31 cellular contexts compared by ENCODE assay signal in the genomic region with DNA sequence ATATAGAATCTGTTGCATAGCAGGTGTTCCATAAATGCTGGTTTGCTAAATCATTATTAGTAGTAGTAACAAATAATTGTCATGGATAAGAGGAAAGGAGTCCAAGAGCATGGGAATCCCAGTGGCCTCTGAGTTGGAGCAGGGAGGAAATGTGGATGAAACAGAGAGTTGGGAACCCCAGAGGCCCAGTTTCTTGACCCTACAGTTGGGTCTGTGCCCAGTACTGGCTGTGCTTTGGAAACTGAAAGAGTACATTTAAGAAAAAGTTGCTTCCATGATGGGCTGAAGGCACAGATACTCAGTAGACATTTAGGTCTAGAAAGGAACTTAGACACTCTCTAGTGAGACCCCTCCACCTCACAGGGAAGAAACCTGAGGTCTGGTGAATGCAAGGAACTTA.
"Had no signal": no experiment of that assay in that cellular context is flagged by ENCODE, and none has a peak within 500 bp of the region (broad histone marks: within the 10 kb centered on the region; RNA-seq: fewer than 3 reads in every experiment).

No MANE protein-coding gene starts in this region.

- H3K27me3 Mint-ChIP-seq: stimulated activated memory B cell treated with anti-CD40 and anti-IgM and Interleukin-4, amounts not matched to agents 10 μg/mL and 1 μg/mL and 100 μg/mL, for 72 hours had no signal

- H3K4me3 Mint-ChIP-seq: naive thymus-derived CD8-positive, alpha-beta T cell; natural killer cell treated with Interleukin-12 subunit alpha and Interleukin-12 subunit beta and Interleukin-15 and Interleukin-18, amount 100 ng/mL, for 72 hours; neural crest cell; stimulated activated memory B cell treated with anti-CD40 and anti-IgM and Interleukin-4, amounts not matched to agents 10 μg/mL and 1 μg/mL and 100 μg/mL, for 72 hours; stimulated activated naive CD8-positive, alpha-beta T cell treated with anti-CD3 and anti-CD28 coated beads, Interleukin-15, amount 100 ng/mL, for 72 hours had no signal

- H3K4me1 Mint-ChIP-seq: naive B cell; naive thymus-derived CD8-positive, alpha-beta T cell; stimulated activated memory B cell treated with anti-CD40 and anti-IgM and Interleukin-4, amounts not matched to agents 10 μg/mL and 1 μg/mL and 100 μg/mL, for 72 hours; stimulated activated naive CD8-positive, alpha-beta T cell treated with anti-CD3 and anti-CD28 coated beads, Interleukin-15, amount 100 ng/mL, for 72 hours had no signal

- ATAC-seq: naive thymus-derived CD8-positive, alpha-beta T cell; natural killer cell treated with Interleukin-12 subunit alpha and Interleukin-12 subunit beta and Interleukin-15 and Interleukin-18, amount 100 ng/mL, for 72 hours; pancreas; psoas muscle; right cardiac atrium; right lobe of liver; stimulated activated memory B cell treated with anti-CD40 and anti-IgM and Interleukin-4, amounts not matched to agents 10 μg/mL and 1 μg/mL and 100 μg/mL, for 72 hours; stimulated activated naive CD8-positive, alpha-beta T cell treated with anti-CD3 and anti-CD28 coated beads, Interleukin-15, amount 100 ng/mL, for 72 hours; stimulated activated naive CD8-positive, alpha-beta T cell treated with anti-CD3 and anti-CD28 coated beads, Interleukin-15, Interleukin-2, amounts not matched to agents 100 U/mL and 50 U/mL, for 24 hours had no signal

- H3K27me3 ChIP-seq: pancreas, right lobe of liver, suprapubic skin, thyroid gland, tibial nerve, upper lobe of left lung, vagina had no signal

- H3K36me3 ChIP-seq: neutrophil, pancreas, right lobe of liver, spleen, suprapubic skin, thoracic aorta, thyroid gland, tibial nerve, upper lobe of left lung, vagina had no signal

- H3K9me3 ChIP-seq: pancreas, thoracic aorta, thyroid gland, vagina had no signal

- DNase-seq: naive B cell; naive thymus-derived CD8-positive, alpha-beta T cell; nucleus accumbens; pancreas; psoas muscle; right cardiac atrium; right lobe of liver; spleen; stimulated activated CD4-positive, alpha-beta T cell treated with anti-CD3 and anti-CD28 coated beads, Interleukin-12 subunit alpha, Interleukin-12 subunit beta, amount 100 ng/mL, for 4 hours; stimulated activated CD4-positive, alpha-beta T cell treated with anti-CD3 and anti-CD28 coated beads, Interleukin-1b, Interleukin-23, amount 100 ng/mL, for 48 hours; stimulated activated CD4-positive, alpha-beta T cell treated with anti-CD3 and anti-CD28 coated beads, Interleukin-4, amount 100 ng/mL, for 1 hour; stimulated activated CD4-positive, alpha-beta T cell treated with anti-CD3 and anti-CD28 coated beads, Interleukin-4, amount 100 ng/mL, for 4 hours; stimulated activated CD8-positive, alpha-beta memory T cell treated with anti-CD3 and anti-CD28 coated beads, Interleukin-4, amount 100 ng/mL, for 48 hours; stimulated activated naive CD4-positive, alpha-beta T cell; stimulated activated naive CD8-positive, alpha-beta T cell treated with anti-CD3 and anti-CD28 coated beads, Interleukin-15, amount 100 ng/mL, for 72 hours; stimulated activated naive CD8-positive, alpha-beta T cell treated with anti-CD3 and anti-CD28 coated beads, Interleukin-15, Interleukin-2, amounts not matched to agents 100 U/mL and 50 U/mL, for 24 hours; substantia nigra; thyroid gland; trophoblast cell; upper lobe of left lung had no signal

- H3K27ac ChIP-seq: neutrophil, pancreas, psoas muscle, right lobe of liver, skin epidermis, spleen, suprapubic skin, thoracic aorta, thyroid gland, tibial nerve, upper lobe of left lung, vagina had no signal

- H3K27ac Mint-ChIP-seq: naive B cell; naive thymus-derived CD8-positive, alpha-beta T cell; natural killer cell treated with Interleukin-12 subunit alpha and Interleukin-12 subunit beta and Interleukin-15 and Interleukin-18, amount 100 ng/mL, for 72 hours; progenitor cell of endocrine pancreas; stimulated activated memory B cell treated with anti-CD40 and anti-IgM and Interleukin-4, amounts not matched to agents 10 μg/mL and 1 μg/mL and 100 μg/mL, for 72 hours; stimulated activated naive CD8-positive, alpha-beta T cell treated with anti-CD3 and anti-CD28 coated beads, Interleukin-15, amount 100 ng/mL, for 72 hours had no signal

- H3K4me3 ChIP-seq: pancreas, psoas muscle, right lobe of liver, skin epidermis, smooth muscle cell, spleen, suprapubic skin, thoracic aorta, thyroid gland, tibial nerve, upper lobe of left lung, vagina had no signal

- H3K4me1 ChIP-seq: pancreas, psoas muscle, right lobe of liver, spleen, suprapubic skin, thyroid gland, upper lobe of left lung had no signal

- H3K36me3 Mint-ChIP-seq: stimulated activated memory B cell treated with anti-CD40 and anti-IgM and Interleukin-4, amounts not matched to agents 10 μg/mL and 1 μg/mL and 100 μg/mL, for 72 hours had no signal
